9 cellular contexts compared by ENCODE assay signal in genomic region chrX:45743081-45743533, GRCh38.
A peak's percentile ranks its signal among the peaks of the same experiment; 100 is the strongest.
DNase-seq lines count a peak whose midpoint lies in the region; ATAC-seq lines count a peak whose summit lies in the region.
"Had no signal": no experiment of that assay in that cellular context is flagged by ENCODE, and none has a peak within 500 bp of the region (broad histone marks: within the 10 kb centered on the region; RNA-seq: fewer than 3 reads in every experiment).

No MANE protein-coding gene starts in this region.

- DNase-seq in ELR (ENCODE audit: low read depth) (peak; percentile 90), lung microvascular endothelial cell (ENCODE audit: low read depth in 2 of 2) (peak; percentile 74 to 77), NCI-H187 (lab: John Stamatoyannopoulos, UW) (no peak)
- peak; percentile 36 to 49 for DNase-seq in activated T-cell treated with anti-CD3 and anti-CD28 coated beads, Interleukin-2, amount 50 U/mL, for 48 hours
- DNase-seq: activated CD4-positive, alpha-beta T cell treated with anti-CD3 and anti-CD28 coated beads for 1 hour; NCI-H1092 had no signal

- ATAC-seq in HG02885 (IDR thresholded peaks at IDR 0.05; ENCODE audit: poor library complexity, unreplicated experiment) (peak; percentile 69), HG02981 (IDR thresholded peaks at IDR 0.05; ENCODE audit: unreplicated experiment) (no peak), GM21825 (IDR thresholded peaks at IDR 0.05; ENCODE audit: unreplicated experiment) (no peak)

Comparison
In these comparisons a context has a peak if more than half of its experiments do, and no peak if none do; other contexts are left out.
1. DNase-seq: peak in ELR (single experiment), activated T-cell treated with anti-CD3 and anti-CD28 coated beads, Interleukin-2, amount 50 U/mL, for 48 hours (2 of 2) and lung microvascular endothelial cell (2 of 2); none in NCI-H187 (0 of 2).